In the genomic region with DNA sequence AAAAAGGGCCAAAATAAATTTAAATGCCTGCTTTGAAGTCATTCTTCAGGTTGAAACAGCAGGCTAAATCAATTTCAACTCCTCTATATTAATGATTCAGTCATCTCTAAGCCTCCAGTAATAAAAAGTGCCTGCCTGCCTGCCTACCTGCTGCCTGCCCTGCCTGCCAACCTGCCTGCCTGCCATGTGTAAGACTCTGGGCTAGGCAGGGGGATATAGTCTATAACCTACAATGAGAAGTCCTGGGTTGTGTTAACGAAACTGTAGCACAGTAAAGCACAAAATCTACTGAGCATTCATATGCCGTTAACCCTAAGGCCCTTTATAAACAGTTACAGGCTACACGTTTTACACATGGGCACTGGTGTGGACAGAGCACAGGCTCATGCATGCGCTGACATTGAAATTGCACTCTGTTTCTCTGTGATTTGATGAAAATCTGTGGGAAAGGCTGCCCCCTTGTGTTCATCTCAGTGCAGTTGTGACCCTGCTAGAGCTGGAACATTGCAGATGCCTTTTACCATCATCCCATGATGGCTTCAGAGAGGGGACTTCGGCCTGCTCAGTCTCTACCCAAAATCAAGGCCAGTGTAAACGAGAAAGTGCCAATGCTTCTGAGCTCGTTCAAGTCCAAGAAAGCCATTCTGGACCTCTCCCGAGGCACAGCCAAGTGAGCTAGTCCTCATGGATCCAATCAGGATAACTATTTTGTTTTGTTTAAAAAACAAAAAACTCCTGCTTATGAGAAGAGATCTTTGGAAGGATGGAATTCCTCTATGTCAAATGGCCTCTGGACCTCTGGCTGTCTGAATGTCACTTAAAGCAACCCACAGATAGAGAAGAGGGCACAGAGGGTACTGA, we compare ENCODE assay signal across 8 cellular contexts.
DNase-seq lines count a peak whose midpoint lies in the region; ATAC-seq and TF ChIP-seq lines count a peak whose summit lies in the region.

No MANE protein-coding gene starts in this region.

- CTCF ChIA-PET in MCF 10A (lab: Yijun Ruan, JAX), result interaction anchor here (0.6 to 1.2 kb wide), 19 partner anchors 10 to 787 kb away, joined by 3 to 11 read pairs (median 3); no protein-coding TSS in a partner anchor

- DNase-seq in NCI-H1436 treated with DMSO at 0.1 percent for 48 hours (lab: John Stamatoyannopoulos, UW) (peak; percentile 2), UCSD-AML1 (lab: John Stamatoyannopoulos, UW; ENCODE audit: unreplicated experiment) (peak; percentile 51), MCF 10A (ENCODE audit: unreplicated experiment) (peak; percentile 82), inferior parietal cortex (ENCODE audit: extremely low spot score) (peak; percentile 95)
- peak; percentile 12 to 38 (median 22) for DNase-seq in stimulated activated CD4-positive, alpha-beta T cell treated with anti-CD3 and anti-CD28 coated beads, Interleukin-1b, Interleukin-23, amount 100 ng/mL, for 24 hours (ENCODE audit: low read depth in 4 of 4, low spot score in 1 of 4)

- peak; percentile 82 for TF ChIP-seq CTCF in 22Rv1 (IDR thresholded peaks at IDR 0.05)
- peak; percentile 83 for TF ChIP-seq CTCF in MCF 10A (IDR thresholded peaks at IDR 0.05; ENCODE audit: unreplicated experiment)

- BruUV-seq in MCF 10A (replicated peaks; lab: Mats Ljungman, UMichigan), result no TSS peak

- POLR2A ChIA-PET in MCF 10A (lab: Yijun Ruan, JAX), result interaction anchor here (1.0 kb wide), 1 partner anchor 9 kb away, joined by 3 read pairs; no protein-coding TSS in a partner anchor

- H3K4me3 Mint-ChIP-seq in MCF 10A (ENCODE audit: unreplicated experiment), result no peak overlapping the region

- ATAC-seq in GM18498 (IDR thresholded peaks at IDR 0.05; ENCODE audit: unreplicated experiment) (peak; percentile 93), HG02852 (IDR thresholded peaks at IDR 0.05; ENCODE audit: unreplicated experiment) (peak; percentile 87)

- no peaks in the 10 kb centered on the region for H3K27me3 Mint-ChIP-seq in MCF 10A (ENCODE audit: insufficient read depth, unreplicated experiment)

- H3K4me1 Mint-ChIP-seq in MCF 10A (ENCODE audit: insufficient read depth, unreplicated experiment), result peaks cover 6% of the 10 kb centered on the region

- peaks cover 16% of the 10 kb centered on the region for H3K36me3 Mint-ChIP-seq in MCF 10A (ENCODE audit: insufficient read depth, unreplicated experiment)

- no peaks in the 10 kb centered on the region for H3K9me3 Mint-ChIP-seq in MCF 10A (ENCODE audit: unreplicated experiment)

- no peak overlapping the region for H3K27ac Mint-ChIP-seq in MCF 10A (ENCODE audit: low read depth, unreplicated experiment)

- no peak overlapping the region for H3K27ac ChIP-seq in 22Rv1

- intact Hi-C loops in MCF 10A (cut with micrococcal nuclease), result loop anchor here (1.0 kb wide), 4 partner anchors 58 to 788 kb away; no protein-coding TSS in a partner anchor

Comparison
In these comparisons a context has a peak if more than half of its experiments do, and no peak if none do; other contexts are left out.
1. DNase-seq: peak in every context shown above with its lines; median percentile 95 in inferior parietal cortex; 82 in MCF 10A; 51 in UCSD-AML1; 22 in stimulated activated CD4-positive, alpha-beta T cell treated with anti-CD3 and anti-CD28 coated beads, Interleukin-1b, Interleukin-23, amount 100 ng/mL, for 24 hours; 2 in NCI-H1436 treated with DMSO at 0.1 percent for 48 hours.